Comparison of ENCODE assay signal across 1 cellular context in the genomic region with DNA sequence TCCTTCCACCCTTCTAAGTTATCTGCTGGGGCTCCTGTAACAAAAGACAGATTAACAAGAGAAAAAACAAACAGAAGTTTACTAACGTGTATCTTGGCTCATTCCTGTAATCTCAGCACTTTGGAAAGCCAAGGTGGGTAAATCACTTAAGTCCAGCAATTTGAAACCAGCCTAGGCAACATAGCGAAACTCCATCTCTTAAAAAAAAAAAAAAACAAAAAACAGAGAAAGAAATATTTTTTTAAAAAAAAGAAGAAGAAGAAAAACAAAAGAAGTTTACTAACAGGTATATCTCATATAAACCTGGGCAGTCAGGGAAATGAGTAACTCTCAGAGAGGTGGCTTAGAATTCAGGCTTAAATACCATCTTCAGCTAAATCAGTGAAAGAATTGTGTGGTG.
TF ChIP-seq lines count a peak whose summit lies in the region.

No MANE protein-coding gene starts in this region.

TF ChIP-seq in HepG2, 621 proteins besides CTCF, POLR2A, EP300 and RAD21:
- no peak for TF ChIP-seq ZNF503 (CRISPR knock-in tag; IDR thresholded peaks at IDR 0.05)
- TF ChIP-seq ZNF343 (CRISPR knock-in tag; IDR thresholded peaks at IDR 0.05) = no peak
- no peak for TF ChIP-seq ADNP (CRISPR knock-in tag; IDR thresholded peaks at IDR 0.05)
- no peak for TF ChIP-seq ZNF251 (CRISPR knock-in tag; IDR thresholded peaks at IDR 0.05)
- TF ChIP-seq FOXP1 (IDR thresholded peaks at IDR 0.05) = no peak
- TF ChIP-seq FOXP1 (CRISPR knock-in tag; IDR thresholded peaks at IDR 0.05) = no peak
- TF ChIP-seq ZNF607 (CRISPR knock-in tag; IDR thresholded peaks at IDR 0.05; ENCODE audit: borderline replicate concordance) = no peak
- TF ChIP-seq SATB2 (CRISPR knock-in tag; IDR thresholded peaks at IDR 0.05) = no peak
